In the genomic region with DNA sequence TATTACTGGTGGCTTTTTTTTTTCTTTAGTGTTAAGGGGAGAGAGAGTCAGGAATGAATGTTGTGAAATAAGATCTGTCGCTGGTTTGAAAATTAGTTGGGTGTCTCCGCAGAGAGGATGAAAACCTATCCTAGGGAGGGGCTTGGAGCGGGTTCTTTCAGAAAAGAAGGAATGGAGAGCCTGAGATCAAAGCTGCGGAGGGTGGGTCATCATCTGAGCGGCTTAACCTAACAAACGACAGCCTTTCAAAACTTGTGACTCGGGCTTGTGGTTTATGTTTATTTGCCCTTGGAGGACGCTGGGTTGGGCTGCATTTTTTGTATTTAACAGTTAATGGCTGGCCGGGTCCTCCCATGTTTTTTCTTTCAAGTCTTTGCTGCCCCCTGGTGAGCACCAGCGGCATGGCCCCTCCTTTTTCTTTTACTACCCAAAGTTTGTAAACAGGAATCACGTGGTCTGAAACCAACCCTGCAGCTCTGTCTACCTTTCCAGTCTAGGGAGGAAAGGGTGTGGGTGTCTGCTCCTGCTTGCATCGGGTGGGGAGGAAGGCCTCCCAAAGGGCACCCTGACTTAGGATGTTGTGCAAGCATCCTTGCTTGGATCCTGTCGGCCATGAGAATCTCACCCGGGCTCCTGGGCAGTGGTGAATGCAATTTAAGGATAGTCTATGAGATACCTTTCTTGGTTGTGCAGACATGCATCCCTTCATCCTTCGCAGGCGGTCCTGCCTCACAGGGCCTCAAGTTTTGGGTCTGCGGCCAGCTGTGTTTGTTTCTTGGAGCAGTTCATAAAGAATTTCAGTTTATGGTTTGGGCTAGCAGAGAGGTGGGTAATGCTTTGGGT, we compare ENCODE assay signal across 1 cellular context.
TF ChIP-seq lines count a peak whose summit lies in the region.

No MANE protein-coding gene starts in this region.

TF ChIP-seq in liver, 16 proteins besides CTCF, POLR2A, EP300 and RAD21 (continued from another document):
- TF ChIP-seq NR2F2 (IDR thresholded peaks at IDR 0.05) (peak; percentile 17), FOXA1 (IDR thresholded peaks at IDR 0.05) (peak; percentile 91), FOXA2 (IDR thresholded peaks at IDR 0.05) (peak; percentile 92), HNF4G (IDR thresholded peaks at IDR 0.05) (peak; percentile 14), SP1 (IDR thresholded peaks at IDR 0.05) (peak; percentile 74), TAF1 (conservative IDR thresholded peaks at IDR 0.05) (peak; percentile 46)
